10 cellular contexts compared by ENCODE assay signal in genomic region chr6:1335367-1336037, GRCh38. TPM values are rescaled to one million over a fixed set of nuclear protein-coding genes. Genes with fewer than 3 reads are reported as not detected.
DNase-seq lines count a peak whose midpoint lies in the region; ATAC-seq and TF ChIP-seq lines count a peak whose summit lies in the region.
"Had no signal": no experiment of that assay in that cellular context is flagged by ENCODE, and none has a peak within 500 bp of the region (broad histone marks: within the 10 kb centered on the region; RNA-seq: fewer than 3 reads in every experiment).

No MANE protein-coding gene starts in this region.

- dilution Hi-C loops in IMR-90 (cut with HindIII; ENCODE audit: low sequenced_read_pairs, unreplicated experiment) = no loop called here

- H3K4me1 Mint-ChIP-seq in brain = peaks cover 7% of the 10 kb centered on the region
- H3K4me1 Mint-ChIP-seq in activated T-helper 2 cell treated with anti-CD3 and anti-CD28 coated beads, Interferon-gamma antibody, Interleukin-2, Interleukin-4, amounts not matched to agents 10 μg/mL and 5 μg/mL and 100 μg/mL, durations not matched to agents 14 hours and 24 hours and 36 hours (ENCODE audit: low read depth) = no peaks in the 10 kb centered on the region
- H3K4me1 Mint-ChIP-seq in activated naive CD8-positive, alpha-beta T cell treated with anti-CD3 and anti-CD28 coated beads, Interleukin-2, amount 50 U/mL, for 24 hours = no peaks in the 10 kb centered on the region
- H3K4me1 Mint-ChIP-seq: CD4-positive, CD25-positive, alpha-beta regulatory T cell had no signal

- no peaks in the 10 kb centered on the region for H3K36me3 ChIP-seq in IMR-90 (ENCODE audit: control insufficient read depth, insufficient read depth, low read length)
- no peaks in the 10 kb centered on the region for H3K36me3 ChIP-seq in right lobe of liver

- TF ChIP-seq RAD21 in IMR-90 (IDR thresholded peaks at IDR 0.05; ENCODE audit: low read length) = no peak

- peaks cover 7% of the 10 kb centered on the region; the same call in 1 of the 2 replicates for H3K4me1 ChIP-seq in IMR-90 (ENCODE audit: control insufficient read depth, insufficient read depth, low read length)
- H3K4me1 ChIP-seq in right lobe of liver = peaks cover 0 to 16% (median 7%) of the 10 kb centered on the region in 4 donors

- no peak overlapping the region for H3K9ac ChIP-seq in IMR-90 (ENCODE audit: low read depth, low read length)

- H3K27ac ChIP-seq in IMR-90 (ENCODE audit: insufficient read depth, low read length) (peak overlapping the region; percentile 41; the same call in 1 of the 2 replicates), right lobe of liver (peak overlapping the region; percentile 22 to 76 (median 49))

- H3K18ac ChIP-seq in IMR-90 (ENCODE audit: low read depth, low read length) = no peak overlapping the region; the same call in 1 of the 2 replicates

- H2BK5ac ChIP-seq in IMR-90 (ENCODE audit: low read depth, low read length, poor library complexity, severe bottlenecking) = peak overlapping the region; percentile 4

- 0 out of 3 replicates have a peak overlapping the region, but pooled peaks have one; percentile 40 for H2BK15ac ChIP-seq in IMR-90 (ENCODE audit: low read depth, low read length)

- CTCF ChIA-PET in IMR-90 (lab: Yijun Ruan, JAX) = no interaction called here

- peak overlapping the region; percentile 36 for H2AFZ ChIP-seq in IMR-90 (replicated peaks; ENCODE audit: low read length, poor library complexity)

- peak overlapping the region; percentile 4 for H2BK120ac ChIP-seq in IMR-90 (ENCODE audit: low read depth, low read length)

- TF ChIP-seq POLR2A in IMR-90 (IDR thresholded peaks at IDR 0.05; ENCODE audit: low read depth, low read length) (no peak), right lobe of liver (IDR thresholded peaks at IDR 0.05) (no peak)

- H4K20me1 ChIP-seq in IMR-90 (ENCODE audit: insufficient read depth, low read length) = no peaks in the 10 kb centered on the region

- H3K27ac Mint-ChIP-seq in brain = peak overlapping the region in 3 of 5 experiments; percentile 36 to 60 (median 53)
- no peak overlapping the region for H3K27ac Mint-ChIP-seq in activated T-helper 2 cell treated with anti-CD3 and anti-CD28 coated beads, Interferon-gamma antibody, Interleukin-2, Interleukin-4, amounts not matched to agents 10 μg/mL and 5 μg/mL and 100 μg/mL, durations not matched to agents 14 hours and 24 hours and 36 hours
- no peak overlapping the region for H3K27ac Mint-ChIP-seq in activated naive CD8-positive, alpha-beta T cell treated with anti-CD3 and anti-CD28 coated beads, Interleukin-2, amount 50 U/mL, for 24 hours
- H3K27ac Mint-ChIP-seq: activated T-cell treated with anti-CD3 and anti-CD28 coated beads, Interleukin-2, amount 50 U/mL, for 24 hours; CD4-positive, CD25-positive, alpha-beta regulatory T cell had no signal

- H3K4me3 ChIP-seq in IMR-90 (ENCODE audit: insufficient read depth, low read depth, low read length) = no peak overlapping the region
- no peak overlapping the region for H3K4me3 ChIP-seq in right lobe of liver

- ATAC-seq in IMR-90 (ENCODE audit: low read depth) = peak; percentile 95
- ATAC-seq in right lobe of liver = peak; percentile 87 to 95 (median 90)
- ATAC-seq in activated naive CD8-positive, alpha-beta T cell treated with anti-CD3 and anti-CD28 coated beads, Interleukin-2, amount 50 U/mL, for 24 hours = no peak

- H3K4me3 Mint-ChIP-seq in brain = peak overlapping the region in 1 of 5 experiments; percentile 3
- no peak overlapping the region for H3K4me3 Mint-ChIP-seq in activated T-helper 2 cell treated with anti-CD3 and anti-CD28 coated beads, Interferon-gamma antibody, Interleukin-2, Interleukin-4, amounts not matched to agents 10 μg/mL and 5 μg/mL and 100 μg/mL, durations not matched to agents 14 hours and 24 hours and 36 hours (ENCODE audit: low read depth)
- no peak overlapping the region for H3K4me3 Mint-ChIP-seq in activated naive CD8-positive, alpha-beta T cell treated with anti-CD3 and anti-CD28 coated beads, Interleukin-2, amount 50 U/mL, for 24 hours
- H3K4me3 Mint-ChIP-seq: activated T-cell treated with anti-CD3 and anti-CD28 coated beads, Interleukin-2, amount 50 U/mL, for 24 hours; CD4-positive, CD25-positive, alpha-beta regulatory T cell had no signal

- H3K4me2 ChIP-seq in IMR-90 (ENCODE audit: low read depth, low read length) = peak overlapping the region; percentile 3; the same call in 1 of the 2 replicates

- POLR2A ChIA-PET in IMR-90 (lab: Charles Lee; ENCODE audit: unreplicated experiment) = no interaction called here

- no peak overlapping the region for H3K56ac ChIP-seq in IMR-90 (ENCODE audit: extremely low read depth, insufficient read depth, low read length)

- H3K27me3 Mint-ChIP-seq in brain = peaks cover 17% of the 10 kb centered on the region
- H3K27me3 Mint-ChIP-seq in activated T-helper 2 cell treated with anti-CD3 and anti-CD28 coated beads, Interferon-gamma antibody, Interleukin-2, Interleukin-4, amounts not matched to agents 10 μg/mL and 5 μg/mL and 100 μg/mL, durations not matched to agents 14 hours and 24 hours and 36 hours (ENCODE audit: low read depth) = peaks cover 10% of the 10 kb centered on the region
- H3K27me3 Mint-ChIP-seq in activated naive CD8-positive, alpha-beta T cell treated with anti-CD3 and anti-CD28 coated beads, Interleukin-2, amount 50 U/mL, for 24 hours = peaks cover 26% of the 10 kb centered on the region

- H3K9me3 Mint-ChIP-seq in brain = peaks cover 2 to 7% (median 4%) of the 10 kb centered on the region in 5 experiments
- H3K9me3 Mint-ChIP-seq in activated T-helper 2 cell treated with anti-CD3 and anti-CD28 coated beads, Interferon-gamma antibody, Interleukin-2, Interleukin-4, amounts not matched to agents 10 μg/mL and 5 μg/mL and 100 μg/mL, durations not matched to agents 14 hours and 24 hours and 36 hours = peaks cover 3% of the 10 kb centered on the region
- peaks cover 7% of the 10 kb centered on the region for H3K9me3 Mint-ChIP-seq in activated naive CD8-positive, alpha-beta T cell treated with anti-CD3 and anti-CD28 coated beads, Interleukin-2, amount 50 U/mL, for 24 hours

- no peak overlapping the region for H4K5ac ChIP-seq in IMR-90 (ENCODE audit: low read depth, low read length)

- H3K27me3 ChIP-seq in IMR-90 (ENCODE audit: control insufficient read depth, insufficient read depth, low read length) (no peaks in the 10 kb centered on the region), right lobe of liver (no peaks in the 10 kb centered on the region)

- in situ Hi-C loops in ACHN (cut with HindIII; ENCODE audit: low pct_ligation_motif_present, low pct_unique_long_range_greater_than_20kb, low sequenced_read_pairs) (no loop called here), IMR-90 (cut with MboI; ENCODE audit: low sequenced_read_pairs) (no loop called here)

- H3K9me3 ChIP-seq in IMR-90 (ENCODE audit: control insufficient read depth, insufficient read depth, low read length) = no peaks in the 10 kb centered on the region
- H3K9me3 ChIP-seq in right lobe of liver = no peaks in the 10 kb centered on the region

- H3K4ac ChIP-seq in IMR-90 (ENCODE audit: low read depth, low read length) = peak overlapping the region; percentile 12; the same call in 1 of the 2 replicates

- peak; percentile 88 for DNase-seq in ACHN
- peak; percentile 76 for DNase-seq in IMR-90
- peak; percentile 71 to 85 (median 81) for DNase-seq in right lobe of liver
- DNase-seq in activated T-helper 2 cell treated with anti-CD3 and anti-CD28 coated beads, Interferon-gamma antibody, Interleukin-2, Interleukin-4, amounts not matched to agents 10 μg/mL and 5 μg/mL and 100 μg/mL, durations not matched to agents 14 hours and 24 hours and 36 hours (ENCODE audit: low spot score) = no peak
- DNase-seq in activated naive CD8-positive, alpha-beta T cell treated with anti-CD3 and anti-CD28 coated beads, Interleukin-2, amount 50 U/mL, for 24 hours = no peak
- DNase-seq in stimulated activated naive CD4-positive, alpha-beta T cell treated with Interleukin-2 at 50 U/mL for 16 hours (lab: John Stamatoyannopoulos, UW) = no peak
- no peak for DNase-seq in activated CD4-positive, alpha-beta T cell treated with anti-CD3 and anti-CD28 coated beads, Interleukin-2, amount 50 U/mL, for 4 hours
- DNase-seq: activated T-cell treated with anti-CD3 and anti-CD28 coated beads, Interleukin-2, amount 50 U/mL, for 24 hours; CD4-positive, CD25-positive, alpha-beta regulatory T cell had no signal

- no peak overlapping the region for H2AK9ac ChIP-seq in IMR-90 (replicated peaks; ENCODE audit: low read depth, low read length, poor library complexity)

- no TSS peak for BruUV-seq in IMR-90 (replicated peaks; lab: Mats Ljungman, UMichigan)

- H3K14ac ChIP-seq in IMR-90 (replicated peaks; ENCODE audit: low read depth, low read length) = 0 out of 2 replicates have a peak overlapping the region, but pooled peaks have one; percentile 16

- no peaks in the 10 kb centered on the region for H3K36me3 Mint-ChIP-seq in brain
- H3K36me3 Mint-ChIP-seq in activated T-helper 2 cell treated with anti-CD3 and anti-CD28 coated beads, Interferon-gamma antibody, Interleukin-2, Interleukin-4, amounts not matched to agents 10 μg/mL and 5 μg/mL and 100 μg/mL, durations not matched to agents 14 hours and 24 hours and 36 hours (ENCODE audit: low read depth) = no peaks in the 10 kb centered on the region
- no peaks in the 10 kb centered on the region for H3K36me3 Mint-ChIP-seq in activated naive CD8-positive, alpha-beta T cell treated with anti-CD3 and anti-CD28 coated beads, Interleukin-2, amount 50 U/mL, for 24 hours (ENCODE audit: low read depth)
- H3K36me3 Mint-ChIP-seq: CD4-positive, CD25-positive, alpha-beta regulatory T cell had no signal

- intact Hi-C loops in IMR-90 (cut with micrococcal nuclease) = no loop called here
- intact Hi-C loops in right lobe of liver (cut with DNase I) = no loop called here
- intact Hi-C loops in activated T-helper 2 cell treated with anti-CD3 and anti-CD28 coated beads, Interferon-gamma antibody, Interleukin-2, Interleukin-4, amounts not matched to agents 10 μg/mL and 5 μg/mL and 100 μg/mL, durations not matched to agents 14 hours and 24 hours and 36 hours (cut with micrococcal nuclease) = no loop called here

- H3K79me1 ChIP-seq in IMR-90 (ENCODE audit: low read depth in 1 of 2, low read length in 2 of 2) = no peaks in the 10 kb centered on the region

- no peaks in the 10 kb centered on the region for H3K9me1 ChIP-seq in IMR-90 (ENCODE audit: insufficient read depth, low read length)

- H4K91ac ChIP-seq in IMR-90 (ENCODE audit: insufficient read depth, low read depth, low read length) = no peak overlapping the region

- H2AK5ac ChIP-seq in IMR-90 (ENCODE audit: low read depth, low read length) = no peak overlapping the region

- no peak overlapping the region; a peak in 1 of 4 replicates for H4K8ac ChIP-seq in IMR-90 (ENCODE audit: low read depth in 2 of 2, low read length in 2 of 2)

- peak overlapping the region; percentile 43; the same call in 1 of the 2 replicates for H2BK20ac ChIP-seq in IMR-90 (ENCODE audit: low read depth, low read length)

- 10% methylated on average over 5 of the region's 14 CpGs; no CpG with 5 or more reads in 1 of the 2 experiments for WGBS in IMR-90 (ENCODE audit: extremely low coverage in 2 of 2, insufficient read length in 1 of 2), 2 experiments
- WGBS in right lobe of liver (ENCODE audit: insufficient coverage, low coverage, low lambda C conversion rate, missing lambda C conversion rate) = 38% methylated on average over 11 of the region's 14 CpGs

- no peak for TF ChIP-seq CTCF in IMR-90 (conservative IDR thresholded peaks at IDR 0.05; ENCODE audit: low read depth, low read length)
- TF ChIP-seq CTCF in brain (conservative IDR thresholded peaks at IDR 0.05) = no peak
- no peak for TF ChIP-seq CTCF in right lobe of liver (IDR thresholded peaks at IDR 0.05)

- no peak overlapping the region for H3K23ac ChIP-seq in IMR-90 (ENCODE audit: low read depth, low read length)

RNA-seq across cellular contexts. Expression of gene FOXQ1, which starts 23.6 kb away (rescaled TPM):
- not detected in 2 replicates for total RNA-seq in IMR-90 (2012; rRNA removed)
- polyA plus RNA-seq in IMR-90 (2012; rRNA removed) = 0.09 TPM in 1 of 2 replicates, not detected in the other
- 0.02 and 0.07 TPM in 2 replicates for polyA plus RNA-seq in IMR-90 (2012; cell fraction: cytosol; rRNA removed)
- polyA plus RNA-seq in IMR-90 (2012; cell fraction: nucleus; rRNA removed; ENCODE audit: low replicate concordance) = 0.11 and 0.12 TPM in 2 replicates
- 0.98 TPM for polyA plus RNA-seq in brain (ENCODE audit: insufficient read depth, low read depth, low replicate concordance)
- total RNA-seq in right lobe of liver = 1 to 10 TPM in 1 of 6 experiments, under 1 TPM in 5; 0.12 to 4.0 (median 0.23) TPM
- not detected in 2 replicates for total RNA-seq in activated T-helper 2 cell treated with anti-CD3 and anti-CD28 coated beads, Interferon-gamma antibody, Interleukin-2, Interleukin-4, amounts not matched to agents 10 μg/mL and 5 μg/mL and 100 μg/mL, durations not matched to agents 14 hours and 24 hours and 36 hours
- total RNA-seq: CD4-positive, CD25-positive, alpha-beta regulatory T cell had no signal
- polyA plus RNA-seq: CD4-positive, CD25-positive, alpha-beta regulatory T cell had no signal

RNA-seq across cellular contexts. Expression of gene FOXF2, which starts 53.9 kb away (rescaled TPM):
- total RNA-seq in IMR-90 (2012; rRNA removed) (2.5 TPM in 2 replicates), right lobe of liver (under 1 TPM in 2 of 6 experiments, not detected in 4; 0.11 to 0.19 TPM)
- polyA plus RNA-seq in IMR-90 (2012; rRNA removed) (16.3 and 17.3 TPM in 2 replicates), brain (ENCODE audit: insufficient read depth, low read depth, low replicate concordance) (2.6 TPM)
- polyA plus RNA-seq in IMR-90 (2012; cell fraction: cytosol; rRNA removed) = 13.8 and 25.8 TPM in 2 replicates
- 11.7 and 17.4 TPM in 2 replicates for polyA plus RNA-seq in IMR-90 (2012; cell fraction: nucleus; rRNA removed; ENCODE audit: low replicate concordance)
- not detected in 2 replicates for total RNA-seq in activated T-helper 2 cell treated with anti-CD3 and anti-CD28 coated beads, Interferon-gamma antibody, Interleukin-2, Interleukin-4, amounts not matched to agents 10 μg/mL and 5 μg/mL and 100 μg/mL, durations not matched to agents 14 hours and 24 hours and 36 hours
- total RNA-seq: CD4-positive, CD25-positive, alpha-beta regulatory T cell had no signal
- polyA plus RNA-seq: CD4-positive, CD25-positive, alpha-beta regulatory T cell had no signal

Comparison
In these comparisons a context has a peak if more than half of its experiments do, and no peak if none do; other contexts are left out.
1. DNase-seq: peak in ACHN (single experiment), IMR-90 (single experiment) and right lobe of liver (3 of 3); none in activated T-helper 2 cell treated with anti-CD3 and anti-CD28 coated beads, Interferon-gamma antibody, Interleukin-2, Interleukin-4, amounts not matched to agents 10 μg/mL and 5 μg/mL and 100 μg/mL, durations not matched to agents 14 hours and 24 hours and 36 hours (single experiment), activated naive CD8-positive, alpha-beta T cell treated with anti-CD3 and anti-CD28 coated beads, Interleukin-2, amount 50 U/mL, for 24 hours (single experiment), stimulated activated naive CD4-positive, alpha-beta T cell treated with Interleukin-2 at 50 U/mL for 16 hours (single experiment) and activated CD4-positive, alpha-beta T cell treated with anti-CD3 and anti-CD28 coated beads, Interleukin-2, amount 50 U/mL, for 4 hours (0 of 2).
2. H3K27ac Mint-ChIP-seq: peak in brain (3 of 5); none in activated T-helper 2 cell treated with anti-CD3 and anti-CD28 coated beads, Interferon-gamma antibody, Interleukin-2, Interleukin-4, amounts not matched to agents 10 μg/mL and 5 μg/mL and 100 μg/mL, durations not matched to agents 14 hours and 24 hours and 36 hours (single experiment) and activated naive CD8-positive, alpha-beta T cell treated with anti-CD3 and anti-CD28 coated beads, Interleukin-2, amount 50 U/mL, for 24 hours (single experiment).